ENCODE assay signal across 16 cellular contexts in the genomic region with DNA sequence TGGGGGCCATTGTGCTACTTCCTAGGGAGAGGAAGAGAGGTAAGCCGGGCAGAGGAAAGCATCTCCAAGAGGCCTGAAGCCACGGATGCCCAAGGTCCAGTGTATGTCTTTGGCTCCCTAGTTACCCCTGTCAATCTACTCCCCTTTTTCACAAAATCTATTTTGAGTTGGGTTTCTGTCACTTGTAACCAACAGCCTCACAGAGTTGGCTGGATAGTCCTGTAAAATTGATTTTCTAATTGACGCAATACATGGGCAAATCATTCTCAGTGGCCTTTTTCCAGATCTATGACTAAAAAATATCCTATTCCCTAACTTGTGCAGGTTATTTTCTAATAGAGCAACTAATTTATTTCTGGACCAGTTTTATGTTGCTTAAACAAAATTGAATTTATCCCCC.
"Had no signal": no experiment of that assay in that cellular context is flagged by ENCODE, and none has a peak within 500 bp of the region (broad histone marks: within the 10 kb centered on the region; RNA-seq: fewer than 3 reads in every experiment).

No MANE protein-coding gene starts in this region.

- H3K36me3 ChIP-seq: gastrocnemius medialis, left lung, upper lobe of left lung had no signal

- H3K9me3 ChIP-seq: gastrocnemius medialis, left lung, upper lobe of left lung had no signal

- H3K4me1 ChIP-seq: left lung had no signal

- H3K4me3 ChIP-seq: gastrocnemius medialis, left lung, upper lobe of left lung had no signal

- H3K4me3 Mint-ChIP-seq: activated T-helper 17 cell treated with anti-CD3 and anti-CD28 coated beads, Interleukin-2, amount 50 U/mL, for 72 hours; dendritic cell treated with granulocyte-macrophage colony-stimulating factor and Interleukin-4, amounts not matched to agents 40 ng/mL and 50 ng/mL, for 4 days; neural crest cell; stimulated activated memory B cell treated with anti-CD40 and anti-IgM and Interleukin-4, amounts not matched to agents 10 μg/mL and 1 μg/mL and 100 μg/mL, for 72 hours had no signal

- H3K27ac Mint-ChIP-seq: activated T-helper 17 cell treated with anti-CD3 and anti-CD28 coated beads, Interleukin-2, amount 50 U/mL, for 72 hours; dendritic cell treated with granulocyte-macrophage colony-stimulating factor and Interleukin-4, amounts not matched to agents 40 ng/mL and 50 ng/mL, for 4 days; stimulated activated memory B cell treated with anti-CD40 and anti-IgM and Interleukin-4, amounts not matched to agents 10 μg/mL and 1 μg/mL and 100 μg/mL, for 72 hours had no signal

- ATAC-seq: activated T-helper 17 cell treated with anti-CD3 and anti-CD28 coated beads, Interleukin-2, amount 50 U/mL, for 72 hours; left lung; stimulated activated memory B cell treated with anti-CD40 and anti-IgM and Interleukin-4, amounts not matched to agents 10 μg/mL and 1 μg/mL and 100 μg/mL, for 72 hours had no signal

- H3K4me1 Mint-ChIP-seq: activated T-helper 17 cell treated with anti-CD3 and anti-CD28 coated beads, Interleukin-2, amount 50 U/mL, for 72 hours; stimulated activated memory B cell treated with anti-CD40 and anti-IgM and Interleukin-4, amounts not matched to agents 10 μg/mL and 1 μg/mL and 100 μg/mL, for 72 hours had no signal

- H3K27me3 ChIP-seq: gastrocnemius medialis, upper lobe of left lung had no signal

- DNase-seq: activated CD4-positive, CD25-positive, alpha-beta regulatory T cell treated with anti-CD3 and anti-CD28 coated beads, Interleukin-2, amount 50 U/mL, for 72 hours; activated naive CD4-positive, alpha-beta T cell treated with Interleukin-2 at 50 U/mL for 16 hours; anterior cingulate cortex; gastrocnemius medialis; hippocampal formation; left lung; mesendoderm; stimulated activated CD4-positive, alpha-beta T cell treated with anti-CD3 and anti-CD28 coated beads, Interleukin-2, amount 100 ng/mL, for 48 hours; substantia nigra; T-helper 9 cell; upper lobe of left lung had no signal

- H3K27ac ChIP-seq: epithelial cell of prostate, gastrocnemius medialis, upper lobe of left lung had no signal

- H3K9me3 Mint-ChIP-seq: activated T-helper 17 cell treated with anti-CD3 and anti-CD28 coated beads, Interleukin-2, amount 50 U/mL, for 72 hours; dendritic cell treated with granulocyte-macrophage colony-stimulating factor and Interleukin-4, amounts not matched to agents 40 ng/mL and 50 ng/mL, for 4 days; stimulated activated memory B cell treated with anti-CD40 and anti-IgM and Interleukin-4, amounts not matched to agents 10 μg/mL and 1 μg/mL and 100 μg/mL, for 72 hours had no signal

- H3K36me3 Mint-ChIP-seq: stimulated activated memory B cell treated with anti-CD40 and anti-IgM and Interleukin-4, amounts not matched to agents 10 μg/mL and 1 μg/mL and 100 μg/mL, for 72 hours had no signal
